In genomic region chr19:56538254-56538760, GRCh38 we compare ENCODE assay signal across 2 cellular contexts.
TF ChIP-seq lines count a peak whose summit lies in the region.

No MANE protein-coding gene starts in this region.

TF ChIP-seq in liver, 16 proteins besides CTCF, POLR2A, EP300 and RAD21:
- TF ChIP-seq HNF4A (conservative IDR thresholded peaks at IDR 0.05): no peak
- TF ChIP-seq GABPA (IDR thresholded peaks at IDR 0.05 in 1 of 2, conservative IDR thresholded peaks at IDR 0.05 in 1 of 2): peak; percentile 31 to 83

TF ChIP-seq in HepG2, 621 proteins besides CTCF, POLR2A, EP300 and RAD21:
- TF ChIP-seq SETDB1 (CRISPR knock-in tag; IDR thresholded peaks at IDR 0.05; ENCODE audit: borderline replicate concordance) (no peak), PHF8 (CRISPR knock-in tag; IDR thresholded peaks at IDR 0.05) (no peak), IKZF4 (CRISPR knock-in tag; IDR thresholded peaks at IDR 0.05; ENCODE audit: borderline replicate concordance, low read depth, not compliant biosample characterization) (no peak), RORA (CRISPR knock-in tag; IDR thresholded peaks at IDR 0.05) (no peak), KLF6 (CRISPR knock-in tag; IDR thresholded peaks at IDR 0.05) (no peak), ATF2 (CRISPR knock-in tag; IDR thresholded peaks at IDR 0.05) (no peak), KLF15 (CRISPR knock-in tag; IDR thresholded peaks at IDR 0.05; ENCODE audit: borderline replicate concordance) (no peak)
